ENCODE assay signal across 12 cellular contexts in genomic region chr10:73865107-73865458, GRCh38. TPM values are rescaled to one million over a fixed set of nuclear protein-coding genes. Genes with fewer than 3 reads are reported as not detected.
DNase-seq lines count a peak whose midpoint lies in the region; ATAC-seq, FAIRE-seq and TF ChIP-seq lines count a peak whose summit lies in the region.
"Had no signal": no experiment of that assay in that cellular context is flagged by ENCODE, and none has a peak within 500 bp of the region (broad histone marks: within the 10 kb centered on the region; RNA-seq: fewer than 3 reads in every experiment).

No MANE protein-coding gene starts in this region.

- H3K4me1 Mint-ChIP-seq in activated CD4-positive, alpha-beta T cell treated with anti-CD3 and anti-CD28 coated beads, Interleukin-2, amount 10 ng/mL, durations not matched to agents 24 days and 14 days: peaks cover 58% of the 10 kb centered on the region
- peaks cover 53 to 61% of the 10 kb centered on the region in 2 donors for H3K4me1 Mint-ChIP-seq in effector memory CD8-positive, alpha-beta T cell (ENCODE audit: low read depth in 2 of 2)
- H3K4me1 Mint-ChIP-seq in stimulated activated naive B cell treated with anti-CD40 and anti-IgM and Interleukin-4, amounts not matched to agents 10 μg/mL and 1 μg/mL and 100 μg/mL, for 72 hours: peaks cover 31 to 60% of the 10 kb centered on the region in 2 donors

- intact Hi-C loops in activated CD4-positive, alpha-beta T cell treated with anti-CD3 and anti-CD28 coated beads, Interleukin-2, amount 10 ng/mL, durations not matched to agents 24 days and 14 days (cut with micrococcal nuclease): no loop called here

- H3K27ac ChIP-seq in RWPE1: 0 out of 2 replicates have a peak overlapping the region, but pooled peaks have one; percentile 5
- H3K27ac ChIP-seq: epithelial cell of prostate, VCaP had no signal

- peak overlapping the region; percentile 75 for H3K4me3 Mint-ChIP-seq in activated CD4-positive, alpha-beta T cell treated with anti-CD3 and anti-CD28 coated beads, Interleukin-2, amount 10 ng/mL, durations not matched to agents 24 days and 14 days
- peak overlapping the region; percentile 87 to 92 for H3K4me3 Mint-ChIP-seq in effector memory CD8-positive, alpha-beta T cell
- H3K4me3 Mint-ChIP-seq in stimulated activated naive B cell treated with anti-CD40 and anti-IgM and Interleukin-4, amounts not matched to agents 10 μg/mL and 1 μg/mL and 100 μg/mL, for 72 hours: peak overlapping the region; percentile 79 to 82
- H3K4me3 Mint-ChIP-seq: neural crest cell had no signal

- DNase-seq in activated CD4-positive, alpha-beta T cell treated with anti-CD3 and anti-CD28 coated beads, Interleukin-2, amount 10 ng/mL, durations not matched to agents 24 days and 14 days: no peak
- no peak for DNase-seq in activated CD4-positive, alpha-beta T cell treated with anti-CD3 and anti-CD28 coated beads, Interleukin-2, amount 50 U/mL, for 48 hours
- no peak for DNase-seq in RWPE1 (ENCODE audit: low spot score)
- no peak for DNase-seq in effector memory CD8-positive, alpha-beta T cell
- DNase-seq in stimulated activated naive B cell treated with anti-CD40 and anti-IgM and Interleukin-4, amounts not matched to agents 10 μg/mL and 1 μg/mL and 100 μg/mL, for 72 hours: no peak
- DNase-seq in GM19239 (ENCODE audit: insufficient read length, low spot score): no peak
- DNase-seq in HK-2 (ENCODE audit: unreplicated experiment): no peak
- no peak for DNase-seq in NCI-H748 (lab: John Stamatoyannopoulos, UW; ENCODE audit: unreplicated experiment)

- H3K27ac Mint-ChIP-seq in activated CD4-positive, alpha-beta T cell treated with anti-CD3 and anti-CD28 coated beads, Interleukin-2, amount 10 ng/mL, durations not matched to agents 24 days and 14 days: peak overlapping the region; percentile 86
- peak overlapping the region; percentile 92 to 96 for H3K27ac Mint-ChIP-seq in effector memory CD8-positive, alpha-beta T cell
- peak overlapping the region; percentile 95 for H3K27ac Mint-ChIP-seq in stimulated activated naive B cell treated with anti-CD40 and anti-IgM and Interleukin-4, amounts not matched to agents 10 μg/mL and 1 μg/mL and 100 μg/mL, for 72 hours

- H3K27me3 Mint-ChIP-seq in activated CD4-positive, alpha-beta T cell treated with anti-CD3 and anti-CD28 coated beads, Interleukin-2, amount 10 ng/mL, durations not matched to agents 24 days and 14 days: no peaks in the 10 kb centered on the region
- H3K27me3 Mint-ChIP-seq in effector memory CD8-positive, alpha-beta T cell: no peaks in the 10 kb centered on the region
- no peaks in the 10 kb centered on the region for H3K27me3 Mint-ChIP-seq in stimulated activated naive B cell treated with anti-CD40 and anti-IgM and Interleukin-4, amounts not matched to agents 10 μg/mL and 1 μg/mL and 100 μg/mL, for 72 hours

- no peak for FAIRE-seq in GM19239 (lab: Jason Lieb, UNC)
- FAIRE-seq: A204.1 had no signal

- TF ChIP-seq CTCF in RWPE1 (conservative IDR thresholded peaks at IDR 0.05; ENCODE audit: low read depth): no peak

- ATAC-seq in effector memory CD8-positive, alpha-beta T cell (replicated peaks): peak; percentile 28
- ATAC-seq in stimulated activated naive B cell treated with anti-CD40 and anti-IgM and Interleukin-4, amounts not matched to agents 10 μg/mL and 1 μg/mL and 100 μg/mL, for 72 hours (replicated peaks): no peak

- CTCF ChIA-PET in RWPE1 (lab: Yijun Ruan, JAX): no interaction called here

- POLR2A ChIA-PET in RWPE1 (lab: Yijun Ruan, JAX; ENCODE audit: low non-redundant PET): no interaction called here

- H3K9me3 Mint-ChIP-seq in activated CD4-positive, alpha-beta T cell treated with anti-CD3 and anti-CD28 coated beads, Interleukin-2, amount 10 ng/mL, durations not matched to agents 24 days and 14 days: no peaks in the 10 kb centered on the region
- H3K9me3 Mint-ChIP-seq in effector memory CD8-positive, alpha-beta T cell: no peaks in the 10 kb centered on the region
- no peaks in the 10 kb centered on the region for H3K9me3 Mint-ChIP-seq in stimulated activated naive B cell treated with anti-CD40 and anti-IgM and Interleukin-4, amounts not matched to agents 10 μg/mL and 1 μg/mL and 100 μg/mL, for 72 hours
- H3K9me3 Mint-ChIP-seq: neural crest cell had no signal

- peaks cover 24% of the 10 kb centered on the region for H3K36me3 Mint-ChIP-seq in activated CD4-positive, alpha-beta T cell treated with anti-CD3 and anti-CD28 coated beads, Interleukin-2, amount 10 ng/mL, durations not matched to agents 24 days and 14 days (ENCODE audit: low read depth)
- H3K36me3 Mint-ChIP-seq in effector memory CD8-positive, alpha-beta T cell (ENCODE audit: insufficient read depth): peaks cover 19% of the 10 kb centered on the region
- peaks cover 14 to 25% of the 10 kb centered on the region in 2 donors for H3K36me3 Mint-ChIP-seq in stimulated activated naive B cell treated with anti-CD40 and anti-IgM and Interleukin-4, amounts not matched to agents 10 μg/mL and 1 μg/mL and 100 μg/mL, for 72 hours

RNA-seq across cellular contexts. Expression of gene CAMK2G, which starts 9.3 kb away (rescaled TPM):
- 20.2 and 22.1 TPM in 2 replicates for total RNA-seq in activated CD4-positive, alpha-beta T cell treated with anti-CD3 and anti-CD28 coated beads, Interleukin-2, amount 10 ng/mL, durations not matched to agents 24 days and 14 days

RNA-seq across cellular contexts. Expression of gene PLAU, which starts 45.8 kb away (rescaled TPM):
- 0.57 and 0.72 TPM in 2 replicates for total RNA-seq in activated CD4-positive, alpha-beta T cell treated with anti-CD3 and anti-CD28 coated beads, Interleukin-2, amount 10 ng/mL, durations not matched to agents 24 days and 14 days

RNA-seq across cellular contexts. Expression of gene NDST2, which starts 53.7 kb away (rescaled TPM):
- total RNA-seq in activated CD4-positive, alpha-beta T cell treated with anti-CD3 and anti-CD28 coated beads, Interleukin-2, amount 10 ng/mL, durations not matched to agents 24 days and 14 days: 50.5 and 50.6 TPM in 2 replicates
